In the genomic region with DNA sequence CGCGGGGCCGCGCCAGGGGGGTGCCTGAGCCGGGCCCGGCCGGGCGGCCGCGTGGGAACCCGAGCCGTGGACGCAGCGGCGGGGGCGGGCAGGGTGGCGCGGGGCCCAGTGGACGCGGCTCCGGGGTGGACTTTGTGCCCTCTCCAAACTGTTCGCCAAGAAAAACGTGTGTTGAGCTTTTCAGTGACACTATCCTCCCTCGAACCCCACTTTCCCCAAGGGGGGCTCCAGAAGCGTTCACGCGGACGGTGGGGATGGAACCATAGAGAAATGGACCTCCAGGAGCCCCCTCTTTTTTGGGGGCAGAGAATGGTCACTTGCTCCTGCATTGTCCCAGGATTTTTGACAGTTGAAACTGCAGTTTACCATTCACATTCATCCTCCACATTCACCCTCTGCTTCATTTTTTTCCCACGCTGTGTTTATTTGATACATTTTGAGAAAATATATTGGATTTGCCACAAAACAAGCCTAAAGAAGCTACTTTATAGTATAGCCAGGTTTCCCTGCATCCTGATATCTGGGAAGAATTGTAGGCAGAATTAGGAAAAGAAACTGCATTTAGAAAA, we compare ENCODE assay signal across 8 cellular contexts. TPM values are rescaled to one million over a fixed set of nuclear protein-coding genes. Genes with fewer than 3 reads are reported as not detected.
DNase-seq lines count a peak whose midpoint lies in the region; ATAC-seq and TF ChIP-seq lines count a peak whose summit lies in the region.

No MANE protein-coding gene starts in this region.

- peaks cover 22% of the 10 kb centered on the region for H3K79me2 ChIP-seq in SK-N-SH (ENCODE audit: insufficient read depth)

- ATAC-seq in SK-N-SH treated with all-trans-retinoic acid at 6 μM for 48 hours (no peak), GM21360 (IDR thresholded peaks at IDR 0.05; ENCODE audit: unreplicated experiment) (no peak)

- H3K27ac ChIP-seq in SK-N-SH (ENCODE audit: low read depth in 2 of 2, low read length in 1 of 2) (peak overlapping the region; percentile 99), iPS-20b (ENCODE audit: low read length) (no peak overlapping the region), subcutaneous abdominal adipose tissue (ENCODE audit: low read depth, low read length) (peak overlapping the region; percentile 99)

- H3K9me2 ChIP-seq in SK-N-SH = no peaks in the 10 kb centered on the region

- intact Hi-C loops in activated T-helper 1 cell treated with anti-CD3 and anti-CD28 coated beads, Interleukin-12 subunit alpha, Interleukin-12 subunit beta, Interleukin-2, Interleukin-4 antibody, amounts not matched to agents 30 ng/mL and 10 ng/mL and 1 ng/mL, durations not matched to agents 14 hours and 24 hours and 36 hours (cut with micrococcal nuclease) = loop anchor here (2.0 to 5.0 kb wide), 2 partner anchors 72 to 354 kb away; no protein-coding TSS in a partner anchor

- peaks cover 33% of the 10 kb centered on the region for H3F3A ChIP-seq in SK-N-SH (replicated peaks; ENCODE audit: insufficient read depth)

- CTCF ChIA-PET in SK-N-SH (lab: Yijun Ruan, JAX) = interaction anchor here (1.4 kb wide), 1 partner anchor 225 kb away, joined by 3 read pairs; no protein-coding TSS in a partner anchor

- peaks cover 5 to 13% of the 10 kb centered on the region in 2 experiments; a peak in 3 of 4 replicates for H3K4me1 ChIP-seq in SK-N-SH (ENCODE audit: control insufficient read depth in 1 of 2, insufficient read depth in 2 of 2, low read depth in 1 of 2, low read length in 1 of 2)
- H3K4me1 ChIP-seq in iPS-20b (ENCODE audit: insufficient read depth, low read length) = peaks cover 23% of the 10 kb centered on the region; the same call in 1 of the 2 replicates
- H3K4me1 ChIP-seq in subcutaneous abdominal adipose tissue (ENCODE audit: control insufficient read depth in 5 of 5, insufficient read depth in 5 of 5, low read length in 5 of 5) = peaks cover 11 to 37% (median 28%) of the 10 kb centered on the region in 5 donors

- TF ChIP-seq CTCF in SK-N-SH (IDR thresholded peaks at IDR 0.05) = no peak

- no peaks in the 10 kb centered on the region for H3K27me3 ChIP-seq in SK-N-SH (ENCODE audit: insufficient read depth)
- no peaks in the 10 kb centered on the region; the same call in 1 of the 2 replicates for H3K27me3 ChIP-seq in iPS-20b (ENCODE audit: insufficient read depth, low read length)
- H3K27me3 ChIP-seq in subcutaneous abdominal adipose tissue (ENCODE audit: control insufficient read depth in 5 of 5, insufficient read depth in 4 of 5, low read length in 5 of 5) = no peaks in the 10 kb centered on the region

- H2AFZ ChIP-seq in SK-N-SH (ENCODE audit: low read depth) = peak overlapping the region; percentile 86

- H4K20me1 ChIP-seq in SK-N-SH (ENCODE audit: insufficient read depth) = no peaks in the 10 kb centered on the region

- DNase-seq in SK-N-SH = no peak
- DNase-seq in activated T-helper 1 cell treated with anti-CD3 and anti-CD28 coated beads, Interleukin-12 subunit alpha, Interleukin-12 subunit beta, Interleukin-2, Interleukin-4 antibody, amounts not matched to agents 30 ng/mL and 10 ng/mL and 1 ng/mL, durations not matched to agents 14 hours and 24 hours and 36 hours (ENCODE audit: low spot score) = no peak
- no peak for DNase-seq in epidermal melanocyte (ENCODE audit: insufficient read length, low spot score)
- DNase-seq in SIG-M5 (lab: John Stamatoyannopoulos, UW) = no peak

- no peaks in the 10 kb centered on the region for H3K27me3 Mint-ChIP-seq in activated T-helper 1 cell treated with anti-CD3 and anti-CD28 coated beads, Interleukin-12 subunit alpha, Interleukin-12 subunit beta, Interleukin-2, Interleukin-4 antibody, amounts not matched to agents 30 ng/mL and 10 ng/mL and 1 ng/mL, durations not matched to agents 14 hours and 24 hours and 36 hours (ENCODE audit: insufficient read depth)

- POLR2A ChIA-PET in SK-N-SH (lab: Yijun Ruan, JAX) = no interaction called here

- H3K36me3 ChIP-seq in SK-N-SH (replicated peaks in 1 of 2; ENCODE audit: control insufficient read depth in 1 of 2, insufficient read depth in 2 of 2, low read length in 1 of 2) = no peaks in the 10 kb centered on the region
- peaks cover 3% of the 10 kb centered on the region; the same call in 1 of the 2 replicates for H3K36me3 ChIP-seq in iPS-20b (ENCODE audit: insufficient read depth, low read depth, low read length)
- no peaks in the 10 kb centered on the region for H3K36me3 ChIP-seq in subcutaneous abdominal adipose tissue (ENCODE audit: control insufficient read depth in 5 of 5, insufficient read depth in 5 of 5, low read length in 5 of 5)

- H3K4me3 ChIP-seq in SK-N-SH (ENCODE audit: low read depth in 2 of 2, low read length in 1 of 2) (peak overlapping the region; percentile 62 to 85), iPS-20b (ENCODE audit: low read length) (peak overlapping the region; percentile 73), subcutaneous abdominal adipose tissue (ENCODE audit: low read depth in 1 of 5, low read length in 5 of 5) (peak overlapping the region; percentile 69 to 79 (median 74))

- H3K4me2 ChIP-seq in SK-N-SH = peak overlapping the region; percentile 85

- peak overlapping the region; percentile 97 for H3K27ac Mint-ChIP-seq in activated T-helper 1 cell treated with anti-CD3 and anti-CD28 coated beads, Interleukin-12 subunit alpha, Interleukin-12 subunit beta, Interleukin-2, Interleukin-4 antibody, amounts not matched to agents 30 ng/mL and 10 ng/mL and 1 ng/mL, durations not matched to agents 14 hours and 24 hours and 36 hours

- H3K9ac ChIP-seq in SK-N-SH = peak overlapping the region; percentile 100
- H3K9ac ChIP-seq in iPS-20b (ENCODE audit: low read depth, low read length) = peak overlapping the region; percentile 79; the same call in 1 of the 2 replicates
- H3K9ac ChIP-seq in subcutaneous abdominal adipose tissue (ENCODE audit: low read length in 5 of 5) = peak overlapping the region; percentile 81 to 86 (median 84)

- peaks cover 40% of the 10 kb centered on the region for H3K4me1 Mint-ChIP-seq in activated T-helper 1 cell treated with anti-CD3 and anti-CD28 coated beads, Interleukin-12 subunit alpha, Interleukin-12 subunit beta, Interleukin-2, Interleukin-4 antibody, amounts not matched to agents 30 ng/mL and 10 ng/mL and 1 ng/mL, durations not matched to agents 14 hours and 24 hours and 36 hours (ENCODE audit: low read depth)

- TF ChIP-seq EP300 in SK-N-SH (IDR thresholded peaks at IDR 0.05; ENCODE audit: borderline replicate concordance in 1 of 2, low read depth in 1 of 2, low read length in 1 of 2) = no peak

- no peak for TF ChIP-seq RAD21 in SK-N-SH (IDR thresholded peaks at IDR 0.05; ENCODE audit: low read length)

- peak overlapping the region; percentile 97 for H3K4me3 Mint-ChIP-seq in activated T-helper 1 cell treated with anti-CD3 and anti-CD28 coated beads, Interleukin-12 subunit alpha, Interleukin-12 subunit beta, Interleukin-2, Interleukin-4 antibody, amounts not matched to agents 30 ng/mL and 10 ng/mL and 1 ng/mL, durations not matched to agents 14 hours and 24 hours and 36 hours

- WGBS in SK-N-SH (ENCODE audit: low lambda C conversion rate) = 5% methylated on average over 1 of the region's 29 CpGs

- H3K9me3 ChIP-seq in SK-N-SH = no peaks in the 10 kb centered on the region
- no peaks in the 10 kb centered on the region for H3K9me3 ChIP-seq in iPS-20b (ENCODE audit: insufficient read depth, low read depth, low read length)
- H3K9me3 ChIP-seq in subcutaneous abdominal adipose tissue (ENCODE audit: control insufficient read depth in 5 of 5, low read length in 5 of 5) = no peaks in the 10 kb centered on the region

- peaks cover 1% of the 10 kb centered on the region for H3K9me3 Mint-ChIP-seq in activated T-helper 1 cell treated with anti-CD3 and anti-CD28 coated beads, Interleukin-12 subunit alpha, Interleukin-12 subunit beta, Interleukin-2, Interleukin-4 antibody, amounts not matched to agents 30 ng/mL and 10 ng/mL and 1 ng/mL, durations not matched to agents 14 hours and 24 hours and 36 hours

- H3K36me3 Mint-ChIP-seq in activated T-helper 1 cell treated with anti-CD3 and anti-CD28 coated beads, Interleukin-12 subunit alpha, Interleukin-12 subunit beta, Interleukin-2, Interleukin-4 antibody, amounts not matched to agents 30 ng/mL and 10 ng/mL and 1 ng/mL, durations not matched to agents 14 hours and 24 hours and 36 hours (ENCODE audit: low read depth) = peaks cover 4% of the 10 kb centered on the region

TF ChIP-seq in SK-N-SH, 30 proteins besides CTCF, POLR2A, EP300 and RAD21 (continues in another document):
- TF ChIP-seq, protein P1, sequence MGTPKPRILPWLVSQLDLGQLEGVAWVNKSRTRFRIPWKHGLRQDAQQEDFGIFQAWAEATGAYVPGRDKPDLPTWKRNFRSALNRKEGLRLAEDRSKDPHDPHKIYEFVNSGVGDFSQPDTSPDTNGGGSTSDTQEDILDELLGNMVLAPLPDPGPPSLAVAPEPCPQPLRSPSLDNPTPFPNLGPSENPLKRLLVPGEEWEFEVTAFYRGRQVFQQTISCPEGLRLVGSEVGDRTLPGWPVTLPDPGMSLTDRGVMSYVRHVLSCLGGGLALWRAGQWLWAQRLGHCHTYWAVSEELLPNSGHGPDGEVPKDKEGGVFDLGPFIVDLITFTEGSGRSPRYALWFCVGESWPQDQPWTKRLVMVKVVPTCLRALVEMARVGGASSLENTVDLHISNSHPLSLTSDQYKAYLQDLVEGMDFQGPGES (IDR thresholded peaks at IDR 0.05; ENCODE audit: low read depth, low read length) = no peak

TF ChIP-seq in SK-N-SH treated with all-trans-retinoic acid at 6 μM for 48 hours, 23 proteins besides CTCF, POLR2A, EP300 and RAD21 (continues in another document):
- TF ChIP-seq TCF4 (CRISPR knock-in tag; IDR thresholded peaks at IDR 0.05; ENCODE audit: borderline replicate concordance) = no peak
- TF ChIP-seq, protein P2, sequence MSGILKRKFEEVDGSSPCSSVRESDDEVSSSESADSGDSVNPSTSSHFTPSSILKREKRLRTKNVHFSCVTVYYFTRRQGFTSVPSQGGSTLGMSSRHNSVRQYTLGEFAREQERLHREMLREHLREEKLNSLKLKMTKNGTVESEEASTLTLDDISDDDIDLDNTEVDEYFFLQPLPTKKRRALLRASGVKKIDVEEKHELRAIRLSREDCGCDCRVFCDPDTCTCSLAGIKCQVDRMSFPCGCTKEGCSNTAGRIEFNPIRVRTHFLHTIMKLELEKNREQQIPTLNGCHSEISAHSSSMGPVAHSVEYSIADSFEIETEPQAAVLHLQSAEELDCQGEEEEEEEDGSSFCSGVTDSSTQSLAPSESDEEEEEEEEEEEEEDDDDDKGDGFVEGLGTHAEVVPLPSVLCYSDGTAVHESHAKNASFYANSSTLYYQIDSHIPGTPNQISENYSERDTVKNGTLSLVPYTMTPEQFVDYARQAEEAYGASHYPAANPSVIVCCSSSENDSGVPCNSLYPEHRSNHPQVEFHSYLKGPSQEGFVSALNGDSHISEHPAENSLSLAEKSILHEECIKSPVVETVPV (CRISPR knock-in tag; IDR thresholded peaks at IDR 0.05) = no peak

RNA-seq across cellular contexts. Expression of a gene that starts 2.8 kb away (rescaled TPM):
- polyA plus RNA-seq in SK-N-SH (2012; rRNA removed) = 7.7 and 10.4 TPM in 2 replicates
- 5.5 and 6.4 TPM in 2 replicates for polyA plus RNA-seq in SK-N-SH (2012; cell fraction: cytosol; rRNA removed)
- 19.3 and 21.1 TPM in 2 replicates for polyA plus RNA-seq in SK-N-SH (2012; cell fraction: nucleus; rRNA removed)
- 69.8 and 72.7 TPM in 2 replicates for total RNA-seq in activated T-helper 1 cell treated with anti-CD3 and anti-CD28 coated beads, Interleukin-12 subunit alpha, Interleukin-12 subunit beta, Interleukin-2, Interleukin-4 antibody, amounts not matched to agents 30 ng/mL and 10 ng/mL and 1 ng/mL, durations not matched to agents 14 hours and 24 hours and 36 hours
